In the genomic region with DNA sequence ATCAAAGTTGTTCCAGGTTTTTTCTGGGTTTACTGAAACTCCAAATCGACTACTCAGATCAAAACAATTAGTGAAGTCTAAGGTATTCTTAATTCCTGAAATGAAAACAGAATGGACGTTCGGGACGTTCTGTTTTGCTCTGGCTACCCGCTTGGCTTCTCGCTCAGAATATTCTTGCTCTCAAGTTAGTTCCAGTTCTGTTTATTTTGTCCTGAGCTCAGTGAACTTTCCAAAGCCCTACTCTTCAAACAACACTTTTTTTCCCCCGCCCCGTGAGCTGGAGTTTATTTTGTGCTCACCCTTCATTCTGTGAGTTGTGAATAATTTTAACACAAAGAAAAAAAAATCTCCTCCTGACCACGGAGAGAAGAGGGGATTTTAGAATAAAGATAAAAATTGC, we compare ENCODE assay signal across 12 cellular contexts.
DNase-seq lines count a peak whose midpoint lies in the region; ATAC-seq, FAIRE-seq and TF ChIP-seq lines count a peak whose summit lies in the region.
"Had no signal": no experiment of that assay in that cellular context is flagged by ENCODE, and none has a peak within 500 bp of the region (broad histone marks: within the 10 kb centered on the region; RNA-seq: fewer than 3 reads in every experiment).

No MANE protein-coding gene starts in this region.

- CTCF ChIA-PET in HepG2 (lab: Yijun Ruan, JAX; ENCODE audit: low intra/inter-chr PET ratio, low total read pairs) (no interaction called here), A673 (lab: Charles Lee) (no interaction called here)

- in situ Hi-C loops in HAP-1 (cut with MboI; ENCODE audit: low sequenced_read_pairs) = no loop called here
- in situ Hi-C loops in HepG2 (cut with HindIII; ENCODE audit: extremely low pct_ligation_motif_present, low pct_unique_long_range_greater_than_20kb) = no loop called here

- H3K9ac ChIP-seq in HepG2 (ENCODE audit: insufficient read depth, low read depth, low read length) = no peak overlapping the region

- H3K9me3 ChIP-seq in HAP-1 (no peaks in the 10 kb centered on the region), HepG2 (ENCODE audit: low read length) (no peaks in the 10 kb centered on the region), A673 (ENCODE audit: low read depth, low read length, poor library complexity, severe bottlenecking) (no peaks in the 10 kb centered on the region)

- TF ChIP-seq RAD21 in HepG2 (CRISPR knock-in tag; IDR thresholded peaks at IDR 0.05) = no peak

- FAIRE-seq in HepG2 (lab: Jason Lieb, UNC) = peak; percentile 63

- POLR2A ChIA-PET in HepG2 (lab: Yijun Ruan, JAX) = no interaction called here
- POLR2A ChIA-PET in A673 (lab: Charles Lee; ENCODE audit: low non-redundant PET) = no interaction called here

- BruUV-seq in HepG2 (replicated peaks; lab: Mats Ljungman, UMichigan) (no TSS peak), A673 (replicated peaks; lab: Mats Ljungman, UMichigan) (no TSS peak)

- H4K20me1 ChIP-seq in HepG2 (ENCODE audit: insufficient read depth, low read length) = no peaks in the 10 kb centered on the region

- no peaks in the 10 kb centered on the region for H3K79me2 ChIP-seq in HepG2 (ENCODE audit: insufficient read depth, low read length)

- H3K36me3 ChIP-seq in HAP-1 (replicated peaks) (no peaks in the 10 kb centered on the region), HepG2 (replicated peaks in 1 of 2; ENCODE audit: control insufficient read depth in 1 of 2, insufficient read depth in 2 of 2, low read length in 2 of 2) (no peaks in the 10 kb centered on the region), A673 (ENCODE audit: insufficient read depth, low read length, poor library complexity, severe bottlenecking) (no peaks in the 10 kb centered on the region)

- peak overlapping the region; percentile 53 for H3K4me2 ChIP-seq in HepG2 (ENCODE audit: low read depth, low read length)

- no peak overlapping the region for H2AFZ ChIP-seq in HepG2 (ENCODE audit: low read length)

- peak overlapping the region; percentile 13 for H3K4me3 ChIP-seq in HAP-1
- H3K4me3 ChIP-seq in coronary artery = peak overlapping the region; percentile 51
- H3K4me3 ChIP-seq in HepG2 (replicated peaks in 1 of 3; ENCODE audit: insufficient read depth in 1 of 3, low read depth in 2 of 3, low read length in 3 of 3) = peak overlapping the region in 1 of 3 experiments; percentile 31; a peak in 2 of 6 replicates
- no peak overlapping the region for H3K4me3 ChIP-seq in A673 (ENCODE audit: low read depth, low read length, poor library complexity, severe bottlenecking)

- TF ChIP-seq EP300 in HepG2 (IDR thresholded peaks at IDR 0.05; ENCODE audit: low read depth in 2 of 2, low read length in 2 of 2) (no peak), HepG2 (CRISPR knock-in tag; IDR thresholded peaks at IDR 0.05; ENCODE audit: borderline replicate concordance) (no peak)

- TF ChIP-seq CTCF in coronary artery (IDR thresholded peaks at IDR 0.05) = no peak
- no peak for TF ChIP-seq CTCF in HepG2 (CRISPR knock-in tag; IDR thresholded peaks at IDR 0.05)
- TF ChIP-seq CTCF in A673 (conservative IDR thresholded peaks at IDR 0.05; ENCODE audit: low read depth, low read length) = no peak

- ATAC-seq in HepG2 (peak; percentile 86), HG03565 (IDR thresholded peaks at IDR 0.05; ENCODE audit: unreplicated experiment) (no peak), HG03039 (IDR thresholded peaks at IDR 0.05; ENCODE audit: unreplicated experiment) (no peak)
- ATAC-seq: naive thymus-derived CD4-positive, alpha-beta T cell had no signal

- WGBS in HepG2 (ENCODE audit: low lambda C conversion rate) = under 1% methylated on average over 9 of the region's 9 CpGs

- H3K27me3 ChIP-seq in HAP-1 (ENCODE audit: low read depth) (no peaks in the 10 kb centered on the region), HepG2 (ENCODE audit: control insufficient read depth in 1 of 2, insufficient read depth in 2 of 2, low read length in 2 of 2) (no peaks in the 10 kb centered on the region; a peak in 1 of 5 replicates), A673 (replicated peaks; ENCODE audit: insufficient read depth, low read depth, low read length, poor library complexity) (no peaks in the 10 kb centered on the region)

- DNase-seq in HAP-1 (ENCODE audit: low spot score in 2 of 2) (no peak), coronary artery (ENCODE audit: low spot score) (no peak), HepG2 (ENCODE audit: low spot score) (peak; percentile 30), renal cortical epithelial cell (ENCODE audit: low read depth) (peak; percentile 4), A673 (ENCODE audit: low spot score) (no peak), NCI-H2029 (lab: John Stamatoyannopoulos, UW) (no peak)
- DNase-seq: activated CD4-positive, alpha-beta memory T cell treated with anti-CD3 and anti-CD28 coated beads, Interleukin-2, amount 10 ng/mL, durations not matched to agents 7 days and 5 days; KG1; naive thymus-derived CD4-positive, alpha-beta T cell; NCI-H1694 had no signal

- H3K27ac ChIP-seq in coronary artery = peak overlapping the region; percentile 57 to 76
- no peak overlapping the region for H3K27ac ChIP-seq in HepG2 (ENCODE audit: extremely low read length, insufficient read depth, low read length)
- no peak overlapping the region for H3K27ac ChIP-seq in A673 (ENCODE audit: low read depth, low read length, poor library complexity, severe bottlenecking)

- intact Hi-C loops in HepG2 (cut with micrococcal nuclease; ENCODE audit: unreplicated experiment) = no loop called here
- intact Hi-C loops in A673 (cut with micrococcal nuclease; ENCODE audit: unreplicated experiment) = no loop called here

- H3K4me1 ChIP-seq in HAP-1 (peaks cover 14% of the 10 kb centered on the region), HepG2 (ENCODE audit: insufficient read depth, low read length) (peaks cover 19% of the 10 kb centered on the region), A673 (ENCODE audit: insufficient read depth, low read length, poor library complexity, severe bottlenecking) (no peaks in the 10 kb centered on the region)

- TF ChIP-seq POLR2A in HepG2 (IDR thresholded peaks at IDR 0.05; ENCODE audit: insufficient read depth in 1 of 2, low read depth in 2 of 2, low read length in 2 of 2) = no peak

TF ChIP-seq in HepG2, 621 proteins besides CTCF, POLR2A, EP300 and RAD21 (continues in another document):
- TF ChIP-seq RFX1 (IDR thresholded peaks at IDR 0.05) (no peak), KAT8 (CRISPR knock-in tag; IDR thresholded peaks at IDR 0.05) (no peak), ZNF777 (CRISPR knock-in tag; IDR thresholded peaks at IDR 0.05) (no peak), FOXP1 (IDR thresholded peaks at IDR 0.05) (no peak), FOXP1 (CRISPR knock-in tag; IDR thresholded peaks at IDR 0.05) (peak; percentile 29; the same call in 1 of the 2 replicates), TARDBP (CRISPR knock-in tag; IDR thresholded peaks at IDR 0.05) (no peak), ZFX (CRISPR knock-in tag; IDR thresholded peaks at IDR 0.05; ENCODE audit: low read depth) (no peak), ATF7-NPFF (CRISPR knock-in tag; IDR thresholded peaks at IDR 0.05; ENCODE audit: low read depth) (no peak), SYNCRIP (IDR thresholded peaks at IDR 0.05; ENCODE audit: insufficient read depth, low read depth, low read length) (no peak), HMGA1 (CRISPR knock-in tag; conservative IDR thresholded peaks at IDR 0.05) (no peak), NPAS2 (CRISPR knock-in tag; IDR thresholded peaks at IDR 0.05; ENCODE audit: borderline replicate concordance) (no peak), ZNF292 (CRISPR knock-in tag; IDR thresholded peaks at IDR 0.05; ENCODE audit: borderline replicate concordance, low read depth) (no peak), ATM (IDR thresholded peaks at IDR 0.05; ENCODE audit: borderline replicate concordance) (no peak), AHR (CRISPR knock-in tag; IDR thresholded peaks at IDR 0.05) (no peak)
- TF ChIP-seq, protein P1, sequence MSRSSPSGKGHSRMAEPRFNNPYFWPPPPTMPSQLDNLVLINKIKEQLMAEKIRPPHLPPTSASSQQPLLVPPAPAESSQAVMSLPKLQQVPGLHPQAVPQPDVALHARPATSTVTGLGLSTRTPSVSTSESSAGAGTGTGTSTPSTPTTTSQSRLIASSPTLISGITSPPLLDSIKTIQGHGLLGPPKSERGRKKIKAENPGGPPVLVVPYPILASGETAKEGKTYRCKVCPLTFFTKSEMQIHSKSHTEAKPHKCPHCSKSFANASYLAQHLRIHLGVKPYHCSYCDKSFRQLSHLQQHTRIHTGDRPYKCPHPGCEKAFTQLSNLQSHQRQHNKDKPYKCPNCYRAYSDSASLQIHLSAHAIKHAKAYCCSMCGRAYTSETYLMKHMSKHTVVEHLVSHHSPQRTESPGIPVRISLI (CRISPR knock-in tag; IDR thresholded peaks at IDR 0.05; ENCODE audit: borderline replicate concordance) = peak; percentile 61; the same call in 1 of the 2 replicates
- TF ChIP-seq, protein P2, sequence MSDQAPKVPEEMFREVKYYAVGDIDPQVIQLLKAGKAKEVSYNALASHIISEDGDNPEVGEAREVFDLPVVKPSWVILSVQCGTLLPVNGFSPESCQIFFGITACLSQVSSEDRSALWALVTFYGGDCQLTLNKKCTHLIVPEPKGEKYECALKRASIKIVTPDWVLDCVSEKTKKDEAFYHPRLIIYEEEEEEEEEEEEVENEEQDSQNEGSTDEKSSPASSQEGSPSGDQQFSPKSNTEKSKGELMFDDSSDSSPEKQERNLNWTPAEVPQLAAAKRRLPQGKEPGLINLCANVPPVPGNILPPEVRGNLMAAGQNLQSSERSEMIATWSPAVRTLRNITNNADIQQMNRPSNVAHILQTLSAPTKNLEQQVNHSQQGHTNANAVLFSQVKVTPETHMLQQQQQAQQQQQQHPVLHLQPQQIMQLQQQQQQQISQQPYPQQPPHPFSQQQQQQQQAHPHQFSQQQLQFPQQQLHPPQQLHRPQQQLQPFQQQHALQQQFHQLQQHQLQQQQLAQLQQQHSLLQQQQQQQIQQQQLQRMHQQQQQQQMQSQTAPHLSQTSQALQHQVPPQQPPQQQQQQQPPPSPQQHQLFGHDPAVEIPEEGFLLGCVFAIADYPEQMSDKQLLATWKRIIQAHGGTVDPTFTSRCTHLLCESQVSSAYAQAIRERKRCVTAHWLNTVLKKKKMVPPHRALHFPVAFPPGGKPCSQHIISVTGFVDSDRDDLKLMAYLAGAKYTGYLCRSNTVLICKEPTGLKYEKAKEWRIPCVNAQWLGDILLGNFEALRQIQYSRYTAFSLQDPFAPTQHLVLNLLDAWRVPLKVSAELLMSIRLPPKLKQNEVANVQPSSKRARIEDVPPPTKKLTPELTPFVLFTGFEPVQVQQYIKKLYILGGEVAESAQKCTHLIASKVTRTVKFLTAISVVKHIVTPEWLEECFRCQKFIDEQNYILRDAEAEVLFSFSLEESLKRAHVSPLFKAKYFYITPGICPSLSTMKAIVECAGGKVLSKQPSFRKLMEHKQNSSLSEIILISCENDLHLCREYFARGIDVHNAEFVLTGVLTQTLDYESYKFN (CRISPR knock-in tag; conservative IDR thresholded peaks at IDR 0.05) = 0 out of 2 replicates have a peak, but pooled peaks have one; percentile 27

Comparison
In these comparisons a context has a peak if more than half of its experiments do, and no peak if none do; other contexts are left out.
1. DNase-seq: peak in HepG2 (single experiment) and renal cortical epithelial cell (single experiment); none in HAP-1 (0 of 2), coronary artery (single experiment), A673 (single experiment) and NCI-H2029 (single experiment).
2. H3K27ac ChIP-seq: peak in coronary artery (2 of 2); none in HepG2 (single experiment) and A673 (single experiment).